In genomic region chr18:57427429-57428181, GRCh38 we compare ENCODE assay signal across 10 cellular contexts. TPM values are rescaled to one million over a fixed set of nuclear protein-coding genes. Genes with fewer than 3 reads are reported as not detected.
DNase-seq lines count a peak whose midpoint lies in the region; ATAC-seq and TF ChIP-seq lines count a peak whose summit lies in the region.
"Had no signal": no experiment of that assay in that cellular context is flagged by ENCODE, and none has a peak within 500 bp of the region (broad histone marks: within the 10 kb centered on the region; RNA-seq: fewer than 3 reads in every experiment).

No MANE protein-coding gene starts in this region.

- H3K23ac ChIP-seq in mesenchymal stem cell (ENCODE audit: low read length in 2 of 2): no peak overlapping the region

- H3K14ac ChIP-seq in mesenchymal stem cell (ENCODE audit: low read length in 2 of 2): no peak overlapping the region

- no peaks in the 10 kb centered on the region for H3K79me2 ChIP-seq in MM.1S (ENCODE audit: low read length)

- no peak for TF ChIP-seq EP300 in esophagus muscularis mucosa (IDR thresholded peaks at IDR 0.05)

- H2BK5ac ChIP-seq in mesenchymal stem cell (ENCODE audit: low read depth, low read length, poor library complexity, severe bottlenecking): no peak overlapping the region

- peaks cover 17% of the 10 kb centered on the region for H3F3A ChIP-seq in MM.1S (ENCODE audit: insufficient read depth, low read length)

- H3K4ac ChIP-seq in mesenchymal stem cell (ENCODE audit: low read depth in 1 of 2, low read length in 2 of 2): no peak overlapping the region

- H3K27me3 ChIP-seq in MM.1S (replicated peaks; ENCODE audit: insufficient read depth, low read length) (no peaks in the 10 kb centered on the region), esophagus muscularis mucosa (peaks cover 12 to 90% (median 60%) of the 10 kb centered on the region in 4 donors), mesenchymal stem cell (ENCODE audit: control insufficient read depth in 1 of 2, insufficient read depth in 1 of 2, low read length in 2 of 2) (peaks cover 69 to 87% of the 10 kb centered on the region in 2 experiments), subcutaneous abdominal adipose tissue (ENCODE audit: control insufficient read depth in 5 of 5, insufficient read depth in 4 of 5, low read length in 5 of 5) (peaks cover 38 to 61% (median 51%) of the 10 kb centered on the region in 5 donors)

- no peak for ATAC-seq in HG03280 (IDR thresholded peaks at IDR 0.05; ENCODE audit: unreplicated experiment)

- H2AK5ac ChIP-seq in mesenchymal stem cell (ENCODE audit: low read length, severe bottlenecking): no peak overlapping the region

- TF ChIP-seq POLR2A in esophagus muscularis mucosa (IDR thresholded peaks at IDR 0.05; ENCODE audit: low read depth): no peak

- no peak overlapping the region for H3K4me3 ChIP-seq in MM.1S (ENCODE audit: low read length)
- peak overlapping the region; percentile 37 to 49 (median 44) for H3K4me3 ChIP-seq in esophagus muscularis mucosa
- H3K4me3 ChIP-seq in mesenchymal stem cell (ENCODE audit: insufficient read depth in 1 of 2, low read depth in 1 of 2, low read length in 2 of 2): no peak overlapping the region
- peak overlapping the region; percentile 15 to 62 (median 48) for H3K4me3 ChIP-seq in subcutaneous abdominal adipose tissue (ENCODE audit: low read depth in 1 of 5, low read length in 5 of 5)

- H3K9me2 ChIP-seq in MM.1S (replicated peaks; ENCODE audit: insufficient read depth, low read length): no peaks in the 10 kb centered on the region

- intact Hi-C loops in esophagus muscularis mucosa (cut with DNase I): no loop called here

- no peak overlapping the region for H3K18ac ChIP-seq in mesenchymal stem cell (ENCODE audit: low read depth in 1 of 2, low read length in 2 of 2)

- H2BK15ac ChIP-seq in mesenchymal stem cell (ENCODE audit: low read depth, poor library complexity, severe bottlenecking): peak overlapping the region; percentile 67

- H3K9ac ChIP-seq in MM.1S (ENCODE audit: low read length) (no peak overlapping the region), mesenchymal stem cell (ENCODE audit: low read length) (no peak overlapping the region), subcutaneous abdominal adipose tissue (ENCODE audit: low read length in 5 of 5) (no peak overlapping the region)

- no peak overlapping the region for H4K8ac ChIP-seq in mesenchymal stem cell (ENCODE audit: low read length)

- no peak overlapping the region for H4K91ac ChIP-seq in mesenchymal stem cell (ENCODE audit: low read length)

- H2BK120ac ChIP-seq in mesenchymal stem cell (ENCODE audit: low read depth, low read length): no peak overlapping the region

- 19% methylated on average over 21 of the region's 78 CpGs for WGBS in esophagus muscularis mucosa
- WGBS in mesenchymal stem cell: 9% methylated on average over 78 of the region's 78 CpGs

- no peaks in the 10 kb centered on the region for H4K20me1 ChIP-seq in MM.1S (ENCODE audit: insufficient read depth, low read length)

- TF ChIP-seq CTCF in MM.1S (IDR thresholded peaks at IDR 0.05; ENCODE audit: low read length): no peak
- TF ChIP-seq CTCF in esophagus muscularis mucosa (IDR thresholded peaks at IDR 0.05): no peak

- H3K4me2 ChIP-seq in MM.1S (ENCODE audit: low read depth, low read length) (no peak overlapping the region), mesenchymal stem cell (ENCODE audit: low read length, poor library complexity, severe bottlenecking) (no peak overlapping the region)

- no peak for DNase-seq in MM.1S
- no peak for DNase-seq in esophagus muscularis mucosa (ENCODE audit: extremely low spot score)
- no peak for DNase-seq in mesenchymal stem cell
- DNase-seq in stimulated activated naive CD4-positive, alpha-beta T cell treated with Interleukin-2 at 50 U/mL for 16 hours (lab: John Stamatoyannopoulos, UW): no peak
- DNase-seq in stimulated activated CD4-positive, alpha-beta T cell treated with anti-CD3 and anti-CD28 coated beads, Interleukin-1b, Interleukin-23, amount 100 ng/mL, for 48 hours: no peak
- DNase-seq in activated CD4-positive, alpha-beta T cell treated with anti-CD3 and anti-CD28 coated beads, Interleukin-2, amount 50 U/mL, for 48 hours: no peak
- DNase-seq: NCI-H2171 had no signal

- H3K27ac ChIP-seq in MM.1S (ENCODE audit: low read length) (peak overlapping the region; percentile 65; the same call in 1 of the 2 replicates), esophagus muscularis mucosa (replicated peaks in 1 of 4) (no peak overlapping the region), mesenchymal stem cell (ENCODE audit: low read length, poor library complexity, severe bottlenecking) (no peak overlapping the region), subcutaneous abdominal adipose tissue (ENCODE audit: low read depth, low read length) (no peak overlapping the region)
- H3K27ac ChIP-seq: neutrophil had no signal

- H3K79me1 ChIP-seq in mesenchymal stem cell (replicated peaks; ENCODE audit: low read length, poor library complexity, severe bottlenecking): no peaks in the 10 kb centered on the region

- H2BK12ac ChIP-seq in mesenchymal stem cell (ENCODE audit: low read length in 2 of 2): no peak overlapping the region

- H3K4me1 ChIP-seq in MM.1S (ENCODE audit: low read length): peaks cover 18% of the 10 kb centered on the region
- peaks cover 0 to 30% (median 25%) of the 10 kb centered on the region in 4 donors for H3K4me1 ChIP-seq in esophagus muscularis mucosa
- peaks cover 8% of the 10 kb centered on the region for H3K4me1 ChIP-seq in mesenchymal stem cell (ENCODE audit: control insufficient read depth, insufficient read depth, low read depth, low read length)
- H3K4me1 ChIP-seq in subcutaneous abdominal adipose tissue (ENCODE audit: control insufficient read depth in 5 of 5, insufficient read depth in 5 of 5, low read length in 5 of 5): peaks cover 0 to 21% (median 13%) of the 10 kb centered on the region in 5 donors

- H2AFZ ChIP-seq in MM.1S (ENCODE audit: low read length) (no peak overlapping the region), mesenchymal stem cell (ENCODE audit: low read depth, low read length) (no peak overlapping the region)

- no peaks in the 10 kb centered on the region for H3K36me3 ChIP-seq in MM.1S (replicated peaks; ENCODE audit: insufficient read depth, low read length)
- no peaks in the 10 kb centered on the region for H3K36me3 ChIP-seq in esophagus muscularis mucosa
- no peaks in the 10 kb centered on the region for H3K36me3 ChIP-seq in mesenchymal stem cell (ENCODE audit: control insufficient read depth in 1 of 2, insufficient read depth in 2 of 2, low read depth in 1 of 2, low read length in 2 of 2)
- no peaks in the 10 kb centered on the region for H3K36me3 ChIP-seq in subcutaneous abdominal adipose tissue (ENCODE audit: control insufficient read depth in 5 of 5, insufficient read depth in 5 of 5, low read length in 5 of 5)
- H3K36me3 ChIP-seq: neutrophil had no signal

- no peaks in the 10 kb centered on the region for H3K9me3 ChIP-seq in MM.1S (replicated peaks; ENCODE audit: insufficient read depth, low read length)
- H3K9me3 ChIP-seq in esophagus muscularis mucosa: peaks cover 0 to 18% (median 6%) of the 10 kb centered on the region in 4 donors
- H3K9me3 ChIP-seq in mesenchymal stem cell (ENCODE audit: control insufficient read depth, low read length): peaks cover 4% of the 10 kb centered on the region
- H3K9me3 ChIP-seq in subcutaneous abdominal adipose tissue (ENCODE audit: control insufficient read depth in 5 of 5, low read length in 5 of 5): peaks cover 0 to 8% (median 3%) of the 10 kb centered on the region in 5 donors
- H3K9me3 ChIP-seq: neutrophil had no signal

RNA-seq across cellular contexts. Expression of gene ONECUT2, which starts 7.6 kb away (rescaled TPM):
- under 1 TPM in 3 of 4 donors, not detected in 1; under 0.01 to 0.06 (median under 0.01) TPM for total RNA-seq in esophagus muscularis mucosa
- polyA plus RNA-seq in mesenchymal stem cell (2013, experiment 1 of 2): under 0.01 TPM
- under 0.01 TPM for polyA plus RNA-seq in mesenchymal stem cell (2013, experiment 2 of 2)

Comparison
In these comparisons a context has a peak if more than half of its experiments do, and no peak if none do; other contexts are left out.
1. H3K4me3 ChIP-seq: peak in esophagus muscularis mucosa (4 of 4) and subcutaneous abdominal adipose tissue (5 of 5); none in MM.1S (single experiment) and mesenchymal stem cell (0 of 2).